ENCODE assay signal across 16 cellular contexts in the genomic region with DNA sequence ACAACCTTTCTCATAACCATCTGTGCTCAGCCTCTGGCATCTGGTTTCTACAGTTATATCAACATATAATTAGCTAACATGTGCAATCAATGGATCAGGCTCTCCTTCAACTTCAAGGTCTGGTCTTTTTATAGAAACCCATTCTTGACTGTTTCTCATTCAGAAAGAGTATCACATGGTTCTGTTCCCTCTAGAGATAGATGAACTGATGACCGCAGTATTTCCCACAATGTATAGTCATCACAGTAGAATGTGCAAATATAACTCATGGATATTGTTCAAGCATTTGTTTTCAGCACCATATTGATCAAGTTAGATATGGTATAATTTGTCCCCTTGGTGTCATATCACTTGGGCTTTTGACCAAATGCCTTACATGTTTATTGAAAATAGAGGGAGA.
DNase-seq lines count a peak whose midpoint lies in the region; ATAC-seq lines count a peak whose summit lies in the region.
"Had no signal": no experiment of that assay in that cellular context is flagged by ENCODE, and none has a peak within 500 bp of the region (broad histone marks: within the 10 kb centered on the region; RNA-seq: fewer than 3 reads in every experiment).

No MANE protein-coding gene starts in this region.

- no peak overlapping the region for H2AK5ac ChIP-seq in mesenchymal stem cell (ENCODE audit: low read length, severe bottlenecking)

- no peaks in the 10 kb centered on the region for H3K79me1 ChIP-seq in mesenchymal stem cell (replicated peaks; ENCODE audit: low read length, poor library complexity, severe bottlenecking)

- H2BK120ac ChIP-seq in mesenchymal stem cell (ENCODE audit: low read depth, low read length), result no peak overlapping the region

- no peak overlapping the region for H2BK12ac ChIP-seq in mesenchymal stem cell (ENCODE audit: low read length in 2 of 2)

- H3K9ac ChIP-seq in mesenchymal stem cell (ENCODE audit: low read length), result no peak overlapping the region

- H3K14ac ChIP-seq in mesenchymal stem cell (ENCODE audit: low read length in 2 of 2), result no peak overlapping the region

- H3K23ac ChIP-seq in mesenchymal stem cell (ENCODE audit: low read length in 2 of 2), result no peak overlapping the region

- no peak overlapping the region for H3K27ac ChIP-seq in mesenchymal stem cell (ENCODE audit: low read length, poor library complexity, severe bottlenecking)
- H3K27ac ChIP-seq: C4-2B, HL-60 had no signal

- no peak overlapping the region for H3K4me2 ChIP-seq in mesenchymal stem cell (ENCODE audit: low read length, poor library complexity, severe bottlenecking)
- H3K4me2 ChIP-seq: GM23338 had no signal

- 100% methylated on average over 1 of the region's 1 CpG for WGBS in mesenchymal stem cell

- H3K4me1 ChIP-seq in mesenchymal stem cell (ENCODE audit: control insufficient read depth, insufficient read depth, low read depth, low read length), result no peaks in the 10 kb centered on the region
- H3K4me1 ChIP-seq: BE2C had no signal

- no peak overlapping the region for H3K4me3 ChIP-seq in mesenchymal stem cell (ENCODE audit: insufficient read depth in 1 of 2, low read depth in 1 of 2, low read length in 2 of 2)
- H3K4me3 ChIP-seq: GM23338 had no signal

- ATAC-seq in GM21576 (IDR thresholded peaks at IDR 0.05; ENCODE audit: unreplicated experiment) (no peak), GM21717 (IDR thresholded peaks at IDR 0.05; ENCODE audit: unreplicated experiment) (no peak)
- ATAC-seq: GM23338 had no signal

- no peak overlapping the region for H2BK15ac ChIP-seq in mesenchymal stem cell (ENCODE audit: low read depth, poor library complexity, severe bottlenecking)

- peak; percentile 7 for DNase-seq in EL
- DNase-seq in HT1080 (ENCODE audit: low read depth), result peak; percentile 50
- peak; percentile 23 for DNase-seq in NCI-H446 treated with DMSO at 0.1 percent for 48 hours (lab: John Stamatoyannopoulos, UW)
- peak; percentile 1 for DNase-seq in fibroblast of peridontal ligament (ENCODE audit: extremely low read depth)
- DNase-seq in mesenchymal stem cell, result no peak
- DNase-seq: BE2C; CD4-positive, alpha-beta memory T cell; DND-41; GF-D8; H7; IMR-90 had no signal

- H3K27me3 ChIP-seq in mesenchymal stem cell (ENCODE audit: control insufficient read depth in 1 of 2, insufficient read depth in 1 of 2, low read length in 2 of 2), result no peaks in the 10 kb centered on the region
- H3K27me3 ChIP-seq: BE2C had no signal

- no peak overlapping the region for H2AFZ ChIP-seq in mesenchymal stem cell (ENCODE audit: low read depth, low read length)
- H2AFZ ChIP-seq: GM23338 had no signal

- no peak overlapping the region for H2BK5ac ChIP-seq in mesenchymal stem cell (ENCODE audit: low read depth, low read length, poor library complexity, severe bottlenecking)

- no peak overlapping the region for H3K18ac ChIP-seq in mesenchymal stem cell (ENCODE audit: low read depth in 1 of 2, low read length in 2 of 2)

- peaks cover 6% of the 10 kb centered on the region for H3K9me3 ChIP-seq in mesenchymal stem cell (ENCODE audit: control insufficient read depth, low read length)
- H3K9me3 ChIP-seq: BE2C had no signal

- H4K8ac ChIP-seq in mesenchymal stem cell (ENCODE audit: low read length), result no peak overlapping the region

- H3K4ac ChIP-seq in mesenchymal stem cell (ENCODE audit: low read depth in 1 of 2, low read length in 2 of 2), result no peak overlapping the region

- no peak overlapping the region for H4K91ac ChIP-seq in mesenchymal stem cell (ENCODE audit: low read length)

- no peaks in the 10 kb centered on the region for H3K36me3 ChIP-seq in mesenchymal stem cell (ENCODE audit: control insufficient read depth in 1 of 2, insufficient read depth in 2 of 2, low read depth in 1 of 2, low read length in 2 of 2)
- H3K36me3 ChIP-seq: BE2C had no signal
